In the genomic region with DNA sequence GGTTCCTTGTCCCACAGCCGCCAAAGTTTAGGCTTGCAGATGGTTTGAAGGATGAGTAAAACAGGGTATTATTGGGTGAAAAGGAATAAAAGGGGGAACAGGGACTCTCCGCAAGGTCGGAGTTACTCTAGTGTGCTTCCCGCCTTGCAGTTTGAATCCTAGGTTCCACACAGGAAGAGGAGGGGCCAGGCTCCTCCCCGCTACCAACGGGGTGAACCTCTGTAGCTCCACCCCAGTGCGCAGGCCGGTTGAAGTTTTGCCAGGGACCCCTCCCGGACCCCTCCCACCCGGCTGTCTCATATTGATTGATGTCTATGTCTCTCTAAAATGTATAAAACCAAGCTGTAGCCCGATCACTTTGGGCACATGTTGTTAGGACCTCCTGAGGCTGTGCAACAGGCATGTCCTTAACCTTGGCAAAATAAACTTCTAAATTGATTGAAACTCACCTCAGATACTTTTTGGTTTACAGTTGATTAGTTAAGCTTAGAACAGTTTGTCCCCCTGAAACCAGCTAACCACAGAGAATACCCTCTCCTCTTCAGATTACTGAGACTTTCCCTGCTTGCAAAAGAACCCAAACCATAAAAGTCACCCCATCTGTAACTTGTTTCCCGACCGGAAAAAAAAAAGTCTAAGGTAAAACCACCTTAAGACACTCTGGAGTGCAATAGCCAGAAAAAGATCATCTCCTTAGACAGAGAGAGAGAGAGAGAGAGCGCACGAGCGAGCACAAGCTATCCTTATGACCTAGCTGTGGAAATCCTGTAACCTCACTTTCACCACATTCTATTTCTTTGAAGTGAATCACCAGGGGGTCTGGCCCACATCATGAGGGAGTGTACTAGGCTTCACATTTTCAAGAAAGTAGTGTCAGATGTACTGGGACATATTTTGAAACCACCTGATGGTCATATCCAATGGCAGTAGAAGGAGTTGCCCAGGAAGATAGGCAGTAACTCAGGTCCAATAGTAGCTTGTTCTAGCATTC, we compare ENCODE assay signal across 9 cellular contexts. TPM values are rescaled to one million over a fixed set of nuclear protein-coding genes. Genes with fewer than 3 reads are reported as not detected.
DNase-seq lines count a peak whose midpoint lies in the region; ATAC-seq lines count a peak whose summit lies in the region.
"Had no signal": no experiment of that assay in that cellular context is flagged by ENCODE, and none has a peak within 500 bp of the region (broad histone marks: within the 10 kb centered on the region; RNA-seq: fewer than 3 reads in every experiment).

No MANE protein-coding gene starts in this region.

- H3K27ac Mint-ChIP-seq in activated CD4-positive, alpha-beta T cell treated with anti-CD3 and anti-CD28 coated beads, Interleukin-2, amount 10 ng/mL, durations not matched to agents 24 days and 14 days = no peak overlapping the region
- peak overlapping the region; percentile 77 for H3K27ac Mint-ChIP-seq in activated naive CD8-positive, alpha-beta T cell treated with anti-CD3 and anti-CD28 coated beads, Interleukin-2, amount 50 U/mL, for 24 hours

- peaks cover 10% of the 10 kb centered on the region for H3K27me3 Mint-ChIP-seq in activated CD4-positive, alpha-beta T cell treated with anti-CD3 and anti-CD28 coated beads, Interleukin-2, amount 10 ng/mL, durations not matched to agents 24 days and 14 days
- peaks cover 12% of the 10 kb centered on the region for H3K27me3 Mint-ChIP-seq in activated naive CD8-positive, alpha-beta T cell treated with anti-CD3 and anti-CD28 coated beads, Interleukin-2, amount 50 U/mL, for 24 hours

- DNase-seq in activated CD4-positive, alpha-beta T cell treated with anti-CD3 and anti-CD28 coated beads for 48 hours = peak; percentile 35
- DNase-seq in activated CD4-positive, alpha-beta T cell treated with anti-CD3 and anti-CD28 coated beads, Interleukin-2, amount 10 ng/mL, durations not matched to agents 24 days and 14 days = no peak
- DNase-seq in activated naive CD8-positive, alpha-beta T cell treated with anti-CD3 and anti-CD28 coated beads, Interleukin-2, amount 50 U/mL, for 24 hours = peak; percentile 22
- peak; percentile 40 for DNase-seq in stimulated activated CD8-positive, alpha-beta memory T cell treated with anti-CD3 and anti-CD28 coated beads, Interleukin-4, amount 100 ng/mL, for 48 hours
- DNase-seq in NCI-H524 (lab: John Stamatoyannopoulos, UW) (no peak), dermis blood vessel endothelial cell (no peak), NCI-H1417 treated with DMSO at 0.1 percent for 48 hours (lab: John Stamatoyannopoulos, UW) (no peak)

- H3K4me1 Mint-ChIP-seq in activated CD4-positive, alpha-beta T cell treated with anti-CD3 and anti-CD28 coated beads, Interleukin-2, amount 10 ng/mL, durations not matched to agents 24 days and 14 days = peaks cover 5% of the 10 kb centered on the region
- peaks cover 17% of the 10 kb centered on the region for H3K4me1 Mint-ChIP-seq in activated naive CD8-positive, alpha-beta T cell treated with anti-CD3 and anti-CD28 coated beads, Interleukin-2, amount 50 U/mL, for 24 hours

- H3K36me3 Mint-ChIP-seq in activated CD4-positive, alpha-beta T cell treated with anti-CD3 and anti-CD28 coated beads, Interleukin-2, amount 10 ng/mL, durations not matched to agents 24 days and 14 days (ENCODE audit: low read depth) = no peaks in the 10 kb centered on the region
- no peaks in the 10 kb centered on the region for H3K36me3 Mint-ChIP-seq in activated naive CD8-positive, alpha-beta T cell treated with anti-CD3 and anti-CD28 coated beads, Interleukin-2, amount 50 U/mL, for 24 hours (ENCODE audit: low read depth)

- H3K4me3 Mint-ChIP-seq in activated CD4-positive, alpha-beta T cell treated with anti-CD3 and anti-CD28 coated beads, Interleukin-2, amount 10 ng/mL, durations not matched to agents 24 days and 14 days = no peak overlapping the region
- peak overlapping the region; percentile 27 for H3K4me3 Mint-ChIP-seq in activated naive CD8-positive, alpha-beta T cell treated with anti-CD3 and anti-CD28 coated beads, Interleukin-2, amount 50 U/mL, for 24 hours
- H3K4me3 Mint-ChIP-seq: nephron had no signal

- intact Hi-C loops in activated CD4-positive, alpha-beta T cell treated with anti-CD3 and anti-CD28 coated beads, Interleukin-2, amount 10 ng/mL, durations not matched to agents 24 days and 14 days (cut with micrococcal nuclease) = no loop called here

- peak; percentile 78 for ATAC-seq in HG03097 (IDR thresholded peaks at IDR 0.05; ENCODE audit: low FRiP score, unreplicated experiment)
- ATAC-seq in activated naive CD8-positive, alpha-beta T cell treated with anti-CD3 and anti-CD28 coated beads, Interleukin-2, amount 50 U/mL, for 24 hours = peak; percentile 97

- H3K9me3 Mint-ChIP-seq in activated CD4-positive, alpha-beta T cell treated with anti-CD3 and anti-CD28 coated beads, Interleukin-2, amount 10 ng/mL, durations not matched to agents 24 days and 14 days = no peaks in the 10 kb centered on the region
- H3K9me3 Mint-ChIP-seq in activated naive CD8-positive, alpha-beta T cell treated with anti-CD3 and anti-CD28 coated beads, Interleukin-2, amount 50 U/mL, for 24 hours = no peaks in the 10 kb centered on the region
- H3K9me3 Mint-ChIP-seq: nephron had no signal

RNA-seq across cellular contexts. Expression of a gene that starts 11.3 kb away (rescaled TPM):
- 29.2 and 30.0 TPM in 2 replicates for total RNA-seq in activated CD4-positive, alpha-beta T cell treated with anti-CD3 and anti-CD28 coated beads, Interleukin-2, amount 10 ng/mL, durations not matched to agents 24 days and 14 days
- total RNA-seq in dermis blood vessel endothelial cell = 24.0 and 26.0 TPM in 2 replicates

Comparison
In these comparisons a context has a peak if more than half of its experiments do, and no peak if none do; other contexts are left out.
1. DNase-seq: peak in activated CD4-positive, alpha-beta T cell treated with anti-CD3 and anti-CD28 coated beads for 48 hours (single experiment), activated naive CD8-positive, alpha-beta T cell treated with anti-CD3 and anti-CD28 coated beads, Interleukin-2, amount 50 U/mL, for 24 hours (single experiment) and stimulated activated CD8-positive, alpha-beta memory T cell treated with anti-CD3 and anti-CD28 coated beads, Interleukin-4, amount 100 ng/mL, for 48 hours (single experiment); none in activated CD4-positive, alpha-beta T cell treated with anti-CD3 and anti-CD28 coated beads, Interleukin-2, amount 10 ng/mL, durations not matched to agents 24 days and 14 days (single experiment), NCI-H524 (0 of 2), dermis blood vessel endothelial cell (single experiment) and NCI-H1417 treated with DMSO at 0.1 percent for 48 hours (single experiment).